In genomic region chr17:9247401-9247938, GRCh38 we compare ENCODE assay signal across 16 cellular contexts.
"Had no signal": no experiment of that assay in that cellular context is flagged by ENCODE, and none has a peak within 500 bp of the region (broad histone marks: within the 10 kb centered on the region; RNA-seq: fewer than 3 reads in every experiment).

No MANE protein-coding gene starts in this region.

- H3K27ac ChIP-seq: ascending aorta, gastrocnemius medialis, hepatocyte had no signal

- H3K9me3 ChIP-seq: ascending aorta, gastrocnemius medialis had no signal

- H3K36me3 ChIP-seq: ascending aorta, gastrocnemius medialis had no signal

- H3K4me3 ChIP-seq: ascending aorta, gastrocnemius medialis, hepatocyte, lung had no signal

- H3K27me3 ChIP-seq: ascending aorta, gastrocnemius medialis, hepatocyte had no signal

- H2AFZ ChIP-seq: hepatocyte had no signal

- ATAC-seq: activated CD8-positive, alpha-beta T cell treated with anti-CD3 and anti-CD28 coated beads for 36 hours; activated T-cell treated with anti-CD3 and anti-CD28 coated beads, Interleukin-2, amount 50 U/mL, for 72 hours; gastrocnemius medialis; left cardiac atrium; naive thymus-derived CD8-positive, alpha-beta T cell; stimulated activated naive CD8-positive, alpha-beta T cell treated with anti-CD3 and anti-CD28 coated beads, Interleukin-15, Interleukin-2, amounts not matched to agents 100 U/mL and 50 U/mL, for 24 hours had no signal

- DNase-seq: activated CD8-positive, alpha-beta memory T cell treated with anti-CD3 and anti-CD28 coated beads, Interleukin-2, amount 50 U/mL, for 4 hours; activated CD8-positive, alpha-beta T cell treated with anti-CD3 and anti-CD28 coated beads for 36 hours; activated gamma-delta T cell treated with Interleukin-2 at 50 U/mL for 16 hours; activated naive CD8-positive, alpha-beta T cell treated with anti-CD3 and anti-CD28 coated beads, Interleukin-2, amount 10 ng/mL, durations not matched to agents 7 days and 5 days; activated T-cell treated with anti-CD3 and anti-CD28 coated beads, Interleukin-2, amount 50 U/mL, for 72 hours; gastrocnemius medialis; left cardiac atrium; naive thymus-derived CD8-positive, alpha-beta T cell; stimulated activated CD4-positive, alpha-beta T cell treated with anti-CD3 and anti-CD28 coated beads, Interleukin-2, amount 100 ng/mL, for 48 hours; stimulated activated CD8-positive, alpha-beta memory T cell treated with anti-CD3 and anti-CD28 coated beads, Interleukin-4, amount 100 ng/mL, for 48 hours; stimulated activated naive CD8-positive, alpha-beta T cell treated with anti-CD3 and anti-CD28 coated beads, Interleukin-15, Interleukin-2, amounts not matched to agents 100 U/mL and 50 U/mL, for 24 hours had no signal

- H3K4me1 ChIP-seq: gastrocnemius medialis had no signal

- H3K4me2 ChIP-seq: hepatocyte had no signal

- H3K79me2 ChIP-seq: hepatocyte had no signal

- FAIRE-seq: colon, urothelium cell line had no signal
